Comparison of ENCODE assay signal across 36 cellular contexts in the genomic region with DNA sequence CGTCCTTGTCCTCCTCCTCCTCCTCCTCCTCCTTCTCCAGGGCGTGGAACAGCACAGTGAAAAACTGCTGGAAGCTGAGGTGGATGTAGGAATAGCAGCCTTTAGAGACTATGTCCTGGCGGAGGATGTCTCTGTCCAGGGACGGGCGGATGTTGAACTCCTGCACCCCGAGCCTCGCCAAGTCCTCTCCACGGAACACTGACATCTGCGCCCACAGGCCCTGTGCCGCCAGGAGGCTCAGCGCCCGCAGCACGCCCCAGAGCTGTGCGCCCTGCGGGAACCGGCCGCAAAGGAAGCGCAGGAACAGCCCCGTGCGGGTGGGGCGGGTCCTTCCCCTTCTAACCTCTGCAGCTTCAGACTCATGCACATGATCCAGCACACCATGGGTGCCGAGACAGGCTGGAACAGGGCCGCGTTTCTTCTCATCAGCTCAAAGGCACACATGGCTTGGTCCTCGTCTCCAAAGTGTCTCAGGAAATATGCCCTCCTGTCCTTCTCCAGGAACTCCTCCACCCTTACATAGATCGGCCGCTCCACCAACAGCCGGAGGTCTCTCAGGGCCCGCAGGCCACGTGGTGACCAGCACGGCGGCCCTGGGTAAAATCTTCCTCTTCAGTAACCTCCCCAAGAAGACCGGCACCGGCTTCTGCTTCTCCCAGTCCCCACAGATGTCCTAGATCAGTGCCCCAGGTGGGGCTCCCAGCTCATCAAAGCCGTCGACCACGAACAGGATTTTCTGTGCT. TPM values are rescaled to one million over a fixed set of nuclear protein-coding genes. Genes with fewer than 3 reads are reported as not detected.
"Had no signal": no experiment of that assay in that cellular context is flagged by ENCODE, and none has a peak within 500 bp of the region (broad histone marks: within the 10 kb centered on the region; RNA-seq: fewer than 3 reads in every experiment).

No MANE protein-coding gene starts in this region.

- H3K27ac ChIP-seq: brain microvascular endothelial cell, colonic mucosa, epithelial cell of prostate, esophagus squamous epithelium, gastroesophageal sphincter, WERI-Rb-1 had no signal

- H3K36me3 ChIP-seq: brain microvascular endothelial cell, colonic mucosa, esophagus squamous epithelium, gastroesophageal sphincter, WERI-Rb-1 had no signal

- H3K4me1 ChIP-seq: colonic mucosa, esophagus squamous epithelium, gastroesophageal sphincter had no signal

- H3K4me1 Mint-ChIP-seq: activated B cell treated with CpG ODN at 0.5 μM for 24 hours; activated T-helper 17 cell treated with anti-CD3 and anti-CD28 coated beads, Interleukin-2, amount 50 U/mL, for 72 hours; T-helper 17 cell had no signal

- H3K9me3 ChIP-seq: colonic mucosa had no signal

- H3K27me3 ChIP-seq: brain microvascular endothelial cell, colonic mucosa, esophagus squamous epithelium, gastroesophageal sphincter had no signal

- H3K4me3 ChIP-seq: colonic mucosa, esophagus squamous epithelium, gastroesophageal sphincter had no signal

- H3K4me3 Mint-ChIP-seq: activated B cell treated with CpG ODN at 0.5 μM for 24 hours; activated CD8-positive, alpha-beta T cell treated with anti-CD3 and anti-CD28 coated beads for 36 hours; activated naive CD8-positive, alpha-beta T cell; activated T-cell treated with anti-CD3 and anti-CD28 coated beads, Interleukin-2, amount 50 U/mL, for 4 hours; activated T-helper 17 cell treated with anti-CD3 and anti-CD28 coated beads, Interleukin-2, amount 50 U/mL, for 72 hours; T-helper 17 cell; T-helper 2 cell treated with Interferon-gamma antibody and Interleukin-4, amounts not matched to agents 5 μg/mL and 100 μg/mL, for 36 hours had no signal

- DNase-seq: activated B cell treated with CpG ODN at 0.5 μM for 24 hours; activated CD4-positive, alpha-beta T cell treated with anti-CD3 and anti-CD28 coated beads for 48 hours; activated CD4-positive, alpha-beta T cell treated with anti-CD3 and anti-CD28 coated beads, Interleukin-2, amount 50 U/mL, for 1 hour; activated CD4-positive, alpha-beta T cell treated with anti-CD3 and anti-CD28 coated beads, Interleukin-2, amount 50 U/mL, for 48 hours; activated CD8-positive, alpha-beta memory T cell treated with anti-CD3 and anti-CD28 coated beads for 24 hours; activated CD8-positive, alpha-beta T cell treated with anti-CD3 and anti-CD28 coated beads for 36 hours; activated effector memory CD4-positive, alpha-beta T cell treated with Interleukin-2 at 50 U/mL for 16 hours; activated gamma-delta T cell treated with Interleukin-2 at 50 U/mL for 16 hours; activated naive CD4-positive, alpha-beta T cell treated with anti-CD3 and anti-CD28 coated beads, Interleukin-2, amount 50 U/mL, for 16 hours; activated naive CD4-positive, alpha-beta T cell treated with Interleukin-2 at 50 U/mL for 16 hours; activated T-cell treated with anti-CD3 and anti-CD28 coated beads, Interleukin-2, amount 50 U/mL, for 4 hours; amniotic stem cell; anterior cingulate cortex; brain microvascular endothelial cell; caudate nucleus; colonic mucosa; effector CD8-positive, alpha-beta T cell; esophagus squamous epithelium; foreskin melanocyte; T-helper 1 cell; T-helper 17 cell; T1000; WERI-Rb-1 had no signal

- H3K27me3 Mint-ChIP-seq: activated B cell treated with CpG ODN at 0.5 μM for 24 hours; activated CD8-positive, alpha-beta T cell treated with anti-CD3 and anti-CD28 coated beads for 36 hours; activated naive CD8-positive, alpha-beta T cell; activated T-helper 17 cell treated with anti-CD3 and anti-CD28 coated beads, Interleukin-2, amount 50 U/mL, for 72 hours; T-helper 17 cell had no signal

- H3K27ac Mint-ChIP-seq: activated B cell treated with CpG ODN at 0.5 μM for 24 hours; activated CD8-positive, alpha-beta T cell treated with anti-CD3 and anti-CD28 coated beads for 36 hours; activated naive CD8-positive, alpha-beta T cell; activated T-helper 17 cell treated with anti-CD3 and anti-CD28 coated beads, Interleukin-2, amount 50 U/mL, for 72 hours; T-helper 17 cell; T-helper 2 cell treated with Interferon-gamma antibody and Interleukin-4, amounts not matched to agents 5 μg/mL and 100 μg/mL, for 36 hours had no signal

- ATAC-seq: activated CD4-positive, CD25-positive, alpha-beta regulatory T cell treated with anti-CD3 and anti-CD28 coated beads, Interleukin-2, amount 50 U/mL, for 24 hours; activated CD8-positive, alpha-beta T cell treated with anti-CD3 and anti-CD28 coated beads for 36 hours; activated T-cell treated with anti-CD3 and anti-CD28 coated beads, Interleukin-2, amount 50 U/mL, for 4 hours; activated T-helper 17 cell treated with anti-CD3 and anti-CD28 coated beads, Interleukin-2, amount 50 U/mL, for 72 hours; gastroesophageal sphincter; T-helper 17 cell had no signal

RNA-seq across cellular contexts. Expression of gene NLRP2B, which starts 1.2 kb away (rescaled TPM):
- total RNA-seq: activated B cell treated with CpG ODN at 0.5 μM for 24 hours; activated CD8-positive, alpha-beta T cell treated with anti-CD3 and anti-CD28 coated beads for 36 hours; activated T-cell treated with anti-CD3 and anti-CD28 coated beads, Interleukin-2, amount 50 U/mL, for 4 hours; activated T-helper 17 cell treated with anti-CD3 and anti-CD28 coated beads, Interleukin-2, amount 50 U/mL, for 72 hours; astrocyte; bronchial epithelial cell; colonic mucosa; endothelial cell of umbilical vein; esophagus squamous epithelium; fibroblast of lung; fibroblast of villous mesenchyme; gastroesophageal sphincter; glomerular endothelial cell; T-helper 17 cell had no signal
- polyA plus RNA-seq: esophagus, fibroblast of lung had no signal
